In genomic region chr2:161077367-161078210, GRCh38 we compare ENCODE assay signal across 8 cellular contexts.
DNase-seq lines count a peak whose midpoint lies in the region; ATAC-seq and TF ChIP-seq lines count a peak whose summit lies in the region.

No MANE protein-coding gene starts in this region.

- WGBS in lung, 2 donors = 18 to 29% methylated on average over 5 of the region's 5 CpGs

- H3K27me3 ChIP-seq in lung (ENCODE audit: control insufficient read depth, insufficient read depth) = no peaks in the 10 kb centered on the region

- in situ Hi-C loops in GM13976 (cut with MboI; ENCODE audit: low sequenced_read_pairs, unreplicated experiment) = no loop called here

- DNase-seq in GM13976 (ENCODE audit: low spot score) (peak; percentile 12), OCI-LY7 (ENCODE audit: low spot score) (no peak), lung (ENCODE audit: low spot score) (no peak), iPS-NIHi11 (ENCODE audit: low spot score) (no peak), NCI-H187 (lab: John Stamatoyannopoulos, UW) (no peak)
- peak; percentile 80 for DNase-seq in activated effector memory CD4-positive, alpha-beta T cell treated with anti-CD3 and anti-CD28 coated beads, Interleukin-2, amount 50 U/mL, for 16 hours
- peak; percentile 12 to 79 (median 46) for DNase-seq in stimulated activated naive CD4-positive, alpha-beta T cell (lab: John Stamatoyannopoulos, UW)

- H3K9me3 ChIP-seq in OCI-LY7 (ENCODE audit: low read length) (no peaks in the 10 kb centered on the region), lung (ENCODE audit: control insufficient read depth in 2 of 2, insufficient read depth in 1 of 2, low read length in 1 of 2) (no peaks in the 10 kb centered on the region)

- POLR2A ChIA-PET in OCI-LY7 (lab: Charles Lee) = interaction anchor here (0.9 to 2.8 kb wide), 3 partner anchors 7 to 649 kb away, joined by 3 to 10 read pairs (median 4); no protein-coding TSS in a partner anchor

- no peak overlapping the region for H3K4me3 ChIP-seq in OCI-LY7 (ENCODE audit: low read depth, low read length, poor library complexity, severe bottlenecking)
- no peak overlapping the region for H3K4me3 ChIP-seq in lung

- intact Hi-C loops in OCI-LY7 (cut with micrococcal nuclease; ENCODE audit: unreplicated experiment) = no loop called here

- H3K79me2 ChIP-seq in OCI-LY7 (ENCODE audit: insufficient read depth, low read depth, low read length) = no peaks in the 10 kb centered on the region

- ATAC-seq in HG02763 (IDR thresholded peaks at IDR 0.05; ENCODE audit: unreplicated experiment) (peak; percentile 89), lung (ENCODE audit: insufficient read depth, low FRiP score) (peak; percentile 74)

- no TSS peak for BruUV-seq in OCI-LY7 (replicated peaks; lab: Mats Ljungman, UMichigan)

- peak overlapping the region; percentile 23; the same call in 1 of the 2 replicates for H2AFZ ChIP-seq in OCI-LY7 (ENCODE audit: low read length)

- no peaks in the 10 kb centered on the region for H3K36me3 ChIP-seq in OCI-LY7 (ENCODE audit: insufficient read depth, low read length)
- H3K36me3 ChIP-seq in lung (ENCODE audit: control insufficient read depth in 2 of 2, insufficient read depth in 2 of 2, low read length in 2 of 2) = no peaks in the 10 kb centered on the region

- H3K4me1 ChIP-seq in OCI-LY7 (ENCODE audit: insufficient read depth, low read length, poor library complexity, severe bottlenecking) (peaks cover 6% of the 10 kb centered on the region), lung (ENCODE audit: control insufficient read depth in 2 of 2, insufficient read depth in 2 of 2, low read length in 2 of 2) (peaks cover 0 to 10% of the 10 kb centered on the region in 2 donors)

- no peaks in the 10 kb centered on the region for H3K9me2 ChIP-seq in OCI-LY7 (ENCODE audit: insufficient read depth, low read length)

- no peaks in the 10 kb centered on the region for H4K20me1 ChIP-seq in OCI-LY7 (ENCODE audit: insufficient read depth, low read length)

- H3K27ac ChIP-seq in OCI-LY7 (ENCODE audit: low read depth, low read length, poor library complexity, severe bottlenecking) = no peak overlapping the region
- peak overlapping the region; percentile 68 for H3K27ac ChIP-seq in lung (ENCODE audit: low read depth in 1 of 2, low read length in 1 of 2)

- no peak overlapping the region for H3K4me2 ChIP-seq in OCI-LY7 (ENCODE audit: low read length)

- TF ChIP-seq CTCF in GM13976 (IDR thresholded peaks at IDR 0.05; ENCODE audit: borderline replicate concordance, control extremely low read depth, extremely low read depth, insufficient read depth, missing control alignments) (no peak), OCI-LY7 (conservative IDR thresholded peaks at IDR 0.05; ENCODE audit: low read length) (no peak), lung (IDR thresholded peaks at IDR 0.05; ENCODE audit: control extremely low read depth, extremely low read depth) (no peak)

- CTCF ChIA-PET in OCI-LY7 (lab: Charles Lee; ENCODE audit: unreplicated experiment) = no interaction called here

Comparison
In these comparisons a context has a peak if more than half of its experiments do, and no peak if none do; other contexts are left out.
1. DNase-seq: peak in GM13976 (single experiment), activated effector memory CD4-positive, alpha-beta T cell treated with anti-CD3 and anti-CD28 coated beads, Interleukin-2, amount 50 U/mL, for 16 hours (single experiment) and stimulated activated naive CD4-positive, alpha-beta T cell (6 of 6); none in OCI-LY7 (single experiment), lung (single experiment), iPS-NIHi11 (single experiment) and NCI-H187 (0 of 2).